In the genomic region with DNA sequence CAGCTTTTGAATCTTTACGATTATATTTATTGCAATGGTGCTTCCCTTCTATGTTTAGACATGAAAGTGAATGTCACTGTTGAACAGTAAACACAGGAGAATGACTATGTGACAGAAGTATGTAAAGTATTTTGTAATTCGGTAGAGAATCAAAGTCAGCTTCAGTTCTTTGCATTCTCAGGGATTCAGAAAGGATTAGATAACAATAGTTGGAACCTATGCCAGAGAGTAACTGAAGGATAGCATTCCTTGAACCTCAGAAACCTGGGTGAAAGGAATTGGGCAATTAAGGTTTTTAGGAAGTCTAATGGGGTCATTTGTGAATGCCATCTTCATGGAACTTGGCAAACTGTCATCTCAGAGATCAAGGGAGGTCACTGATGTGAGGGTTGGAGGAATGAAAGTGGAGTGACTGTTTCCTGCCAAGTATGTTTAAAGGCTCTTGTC, we compare ENCODE assay signal across 10 cellular contexts.
A peak's percentile ranks its signal among the peaks of the same experiment; 100 is the strongest.
DNase-seq lines count a peak whose midpoint lies in the region; ATAC-seq, FAIRE-seq and TF ChIP-seq lines count a peak whose summit lies in the region.
"Had no signal": no experiment of that assay in that cellular context is flagged by ENCODE, and none has a peak within 500 bp of the region (broad histone marks: within the 10 kb centered on the region; RNA-seq: fewer than 3 reads in every experiment).

No MANE protein-coding gene starts in this region.

- TF ChIP-seq EP300 in A549 (IDR thresholded peaks at IDR 0.05), result peak; percentile 65 to 91; a peak in 4 of 5 replicates

- no peak overlapping the region for H3K4me3 ChIP-seq in A549
- H3K4me3 ChIP-seq: dorsolateral prefrontal cortex had no signal

- POLR2A ChIA-PET in A549 (lab: Yijun Ruan, JAX), result no interaction called here

- H3K27ac ChIP-seq in A549, result peak overlapping the region; percentile 52 to 81; a peak in 5 of 6 replicates
- H3K27ac ChIP-seq: dorsolateral prefrontal cortex had no signal

- no peak for TF ChIP-seq POLR2A in A549 (IDR thresholded peaks at IDR 0.05; ENCODE audit: low read length)

- peaks cover 23% of the 10 kb centered on the region for H3K4me1 ChIP-seq in A549

- CTCF ChIA-PET in A549 (lab: Yijun Ruan, JAX), result interaction anchor here (1.1 to 1.5 kb wide), 3 partner anchors 703 to 889 kb away, joined by 3 to 6 read pairs (median 3); no protein-coding TSS in a partner anchor

- peak overlapping the region; percentile 67 for H3K4me2 ChIP-seq in A549

- no peak; a peak in 1 of 5 replicates for TF ChIP-seq RAD21 in A549 (conservative IDR thresholded peaks at IDR 0.05 in 1 of 2, IDR thresholded peaks at IDR 0.05 in 1 of 2)

- intact Hi-C loops in Right ventricle myocardium inferior (cut with DNase I), result no loop called here

- TF ChIP-seq CTCF in A549 (IDR thresholded peaks at IDR 0.05), result no peak

- ATAC-seq in A549 (peak; percentile 92 to 93), Right ventricle myocardium inferior (no peak)

- FAIRE-seq in A549 (lab: Jason Lieb, UNC), result peak; percentile 98
- no peak for FAIRE-seq in GM19239 (lab: Jason Lieb, UNC)

- 3% methylated on average over 2 of the region's 2 CpGs for WGBS in A549 (ENCODE audit: missing lambda C conversion rate)

- no peaks in the 10 kb centered on the region for H3K9me3 ChIP-seq in A549

- peak; percentile 42 to 72 for DNase-seq in A549 (ENCODE audit: low read depth in 1 of 2, low spot score in 1 of 2)
- DNase-seq in HS-27A (ENCODE audit: low read depth), result peak; percentile 66
- DNase-seq in astrocyte of the hippocampus (ENCODE audit: low read depth, low spot score), result peak; percentile 69
- peak; percentile 79 for DNase-seq in iris pigment epithelial cell (ENCODE audit: low read depth)
- DNase-seq in NCI-H1436 treated with DMSO at 0.1 percent for 48 hours (lab: John Stamatoyannopoulos, UW), result no peak
- DNase-seq in SKM-1 treated with dmso at 0.1 percent for 144 hours (lab: John Stamatoyannopoulos, UW; ENCODE audit: unreplicated experiment), result no peak
- no peak for DNase-seq in GM19239 (ENCODE audit: insufficient read length, low spot score)
- no peak for DNase-seq in Right ventricle myocardium inferior (ENCODE audit: missing footprints)
- DNase-seq: dorsolateral prefrontal cortex, NCI-H748 treated with DMSO at 0.1 percent for 48 hours had no signal

TF ChIP-seq in A549, 52 proteins besides CTCF, POLR2A, EP300 and RAD21:
- TF ChIP-seq, protein P1, sequence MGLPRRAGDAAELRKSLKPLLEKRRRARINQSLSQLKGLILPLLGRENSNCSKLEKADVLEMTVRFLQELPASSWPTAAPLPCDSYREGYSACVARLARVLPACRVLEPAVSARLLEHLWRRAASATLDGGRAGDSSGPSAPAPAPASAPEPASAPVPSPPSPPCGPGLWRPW (IDR thresholded peaks at IDR 0.05), result peak; percentile 73
- TF ChIP-seq GATA3 (IDR thresholded peaks at IDR 0.05; ENCODE audit: borderline replicate concordance), result peak; percentile 93
- no peak for TF ChIP-seq CBX8 (IDR thresholded peaks at IDR 0.05)
- TF ChIP-seq MAFK (IDR thresholded peaks at IDR 0.05; ENCODE audit: partially characterized antibody), result no peak
- TF ChIP-seq HOXB5 (CRISPR knock-in tag; IDR thresholded peaks at IDR 0.05), result no peak
- TF ChIP-seq HOXB13 (CRISPR knock-in tag; IDR thresholded peaks at IDR 0.05; ENCODE audit: low read depth), result no peak
- TF ChIP-seq CBX2 (IDR thresholded peaks at IDR 0.05; ENCODE audit: borderline replicate concordance, low read depth), result no peak
- peak; percentile 95 for TF ChIP-seq JUNB (IDR thresholded peaks at IDR 0.05)
- TF ChIP-seq, protein P2, sequence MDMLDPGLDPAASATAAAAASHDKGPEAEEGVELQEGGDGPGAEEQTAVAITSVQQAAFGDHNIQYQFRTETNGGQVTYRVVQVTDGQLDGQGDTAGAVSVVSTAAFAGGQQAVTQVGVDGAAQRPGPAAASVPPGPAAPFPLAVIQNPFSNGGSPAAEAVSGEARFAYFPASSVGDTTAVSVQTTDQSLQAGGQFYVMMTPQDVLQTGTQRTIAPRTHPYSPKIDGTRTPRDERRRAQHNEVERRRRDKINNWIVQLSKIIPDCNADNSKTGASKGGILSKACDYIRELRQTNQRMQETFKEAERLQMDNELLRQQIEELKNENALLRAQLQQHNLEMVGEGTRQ (IDR thresholded peaks at IDR 0.05), result no peak
- peak; percentile 59 to 90; a peak in 4 of 5 replicates for TF ChIP-seq JUN (IDR thresholded peaks at IDR 0.05)
- peak in 1 of 2 experiments; percentile 84 for TF ChIP-seq CEBPB (IDR thresholded peaks at IDR 0.05)
- TF ChIP-seq, protein P3, sequence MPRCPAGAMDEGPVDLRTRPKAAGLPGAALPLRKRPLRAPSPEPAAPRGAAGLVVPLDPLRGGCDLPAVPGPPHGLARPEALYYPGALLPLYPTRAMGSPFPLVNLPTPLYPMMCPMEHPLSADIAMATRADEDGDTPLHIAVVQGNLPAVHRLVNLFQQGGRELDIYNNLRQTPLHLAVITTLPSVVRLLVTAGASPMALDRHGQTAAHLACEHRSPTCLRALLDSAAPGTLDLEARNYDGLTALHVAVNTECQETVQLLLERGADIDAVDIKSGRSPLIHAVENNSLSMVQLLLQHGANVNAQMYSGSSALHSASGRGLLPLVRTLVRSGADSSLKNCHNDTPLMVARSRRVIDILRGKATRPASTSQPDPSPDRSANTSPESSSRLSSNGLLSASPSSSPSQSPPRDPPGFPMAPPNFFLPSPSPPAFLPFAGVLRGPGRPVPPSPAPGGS (IDR thresholded peaks at IDR 0.05), result peak; percentile 88; the same call in 2 of the 3 replicates
- no peak for TF ChIP-seq MYC (IDR thresholded peaks at IDR 0.05; ENCODE audit: borderline replicate concordance, low read length)
- TF ChIP-seq FOSL2 (IDR thresholded peaks at IDR 0.05), result peak; percentile 88
- TF ChIP-seq FOSL2 (CRISPR knock-in tag; IDR thresholded peaks at IDR 0.05), result peak; percentile 81
- peak; percentile 22; the same call in 2 of the 3 replicates for TF ChIP-seq SMC3 (IDR thresholded peaks at IDR 0.05)

Comparison
In these comparisons a context has a peak if more than half of its experiments do, and no peak if none do; other contexts are left out.
1. DNase-seq: peak in A549 (2 of 2), HS-27A (single experiment), astrocyte of the hippocampus (single experiment) and iris pigment epithelial cell (single experiment); none in NCI-H1436 treated with DMSO at 0.1 percent for 48 hours (single experiment), SKM-1 treated with dmso at 0.1 percent for 144 hours (single experiment), GM19239 (single experiment) and Right ventricle myocardium inferior (single experiment).